Comparison of ENCODE assay signal across 8 cellular contexts in the genomic region with DNA sequence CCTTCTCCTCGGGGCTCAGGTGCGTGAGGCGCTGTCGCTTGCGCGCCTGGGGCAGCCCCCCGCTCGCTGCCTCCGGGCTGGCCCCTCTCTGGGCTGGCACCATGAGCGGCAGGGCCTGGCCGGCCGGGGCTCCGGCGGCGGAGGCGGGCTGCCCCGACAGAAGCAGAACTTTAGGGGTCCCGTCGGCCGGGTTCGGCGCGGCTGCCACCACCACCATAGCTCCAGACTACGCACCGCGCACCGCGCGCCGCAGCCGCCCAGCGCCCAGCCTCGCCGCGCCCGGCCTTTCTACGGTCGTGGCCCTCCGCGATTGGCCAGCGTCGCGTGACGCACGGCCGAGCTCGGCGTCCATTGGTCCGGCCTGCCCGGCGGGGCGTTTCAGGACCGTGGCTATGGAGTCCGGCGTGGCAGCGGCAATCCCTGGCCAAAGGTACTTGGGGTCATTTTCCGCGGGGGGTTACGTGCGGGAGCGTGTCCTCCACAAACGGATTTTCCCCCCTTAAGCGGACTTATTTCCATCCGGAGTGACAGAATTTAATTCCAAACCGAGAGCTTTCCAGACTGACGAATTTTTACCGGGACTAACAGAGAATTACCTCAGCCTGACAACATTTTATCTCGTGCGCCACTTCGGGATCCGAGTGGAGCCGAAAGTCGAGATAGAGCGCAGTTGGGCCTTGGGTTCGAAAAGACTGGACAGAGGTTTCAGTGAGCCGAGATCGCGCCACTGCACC. TPM values are rescaled to one million over a fixed set of nuclear protein-coding genes. Genes with fewer than 3 reads are reported as not detected.
A peak's percentile ranks its signal among the peaks of the same experiment; 100 is the strongest.
DNase-seq lines count a peak whose midpoint lies in the region; ATAC-seq and TF ChIP-seq lines count a peak whose summit lies in the region.

Gene XBP1 (minus strand): TSS at position 262 of the 734 bp plus-strand sequence.

- ATAC-seq in GM21447 (IDR thresholded peaks at IDR 0.05; ENCODE audit: unreplicated experiment): peak; percentile 71

- no peaks in the 10 kb centered on the region for H3K27me3 Mint-ChIP-seq in activated T-cell treated with anti-CD3 and anti-CD28 coated beads, Interleukin-2, amount 50 U/mL, for 24 hours

- H3K9me3 ChIP-seq in HUES64 (ENCODE audit: insufficient read depth, low read depth, low read length): no peaks in the 10 kb centered on the region
- no peaks in the 10 kb centered on the region for H3K9me3 ChIP-seq in mucosa of rectum (ENCODE audit: control insufficient read depth in 2 of 2, low read length in 2 of 2)

- TF ChIP-seq POLR2A in erythroblast (IDR thresholded peaks at IDR 0.05; ENCODE audit: low read length): peak; percentile 95

- H3K4me1 Mint-ChIP-seq in activated T-cell treated with anti-CD3 and anti-CD28 coated beads, Interleukin-2, amount 50 U/mL, for 24 hours (ENCODE audit: low read depth): peaks cover 51% of the 10 kb centered on the region

- H3K27ac ChIP-seq in HUES64 (ENCODE audit: low read depth, low read length) (peak within 1 kb of the TSS; percentile 92), mucosa of rectum (ENCODE audit: low read depth in 2 of 2, low read length in 2 of 2) (peak within 1 kb of the TSS; percentile 99 to 100)

- no peaks in the 10 kb centered on the region for H3K27me3 ChIP-seq in HUES64 (ENCODE audit: insufficient read depth, low read length)
- H3K27me3 ChIP-seq in mucosa of rectum (ENCODE audit: control insufficient read depth in 2 of 2, insufficient read depth in 2 of 2, low read length in 2 of 2): no peaks in the 10 kb centered on the region

- peaks cover 72% of the 10 kb centered on the region for H3K36me3 Mint-ChIP-seq in activated T-cell treated with anti-CD3 and anti-CD28 coated beads, Interleukin-2, amount 50 U/mL, for 24 hours (ENCODE audit: low read depth)

- peak within 1 kb of the TSS; percentile 97 for H3K4me3 ChIP-seq in HUES64 (ENCODE audit: low read length)
- H3K4me3 ChIP-seq in mucosa of rectum (ENCODE audit: low read length in 2 of 2): peak within 1 kb of the TSS; percentile 89 to 98

- under 1% methylated on average over 78 of the region's 78 CpGs for WGBS in HUES64

- peak within 1 kb of the TSS; percentile 98 for H3K27ac Mint-ChIP-seq in activated T-cell treated with anti-CD3 and anti-CD28 coated beads, Interleukin-2, amount 50 U/mL, for 24 hours

- H3K9ac ChIP-seq in HUES64 (ENCODE audit: low read depth, low read length) (peak within 1 kb of the TSS; percentile 99), mucosa of rectum (ENCODE audit: low read depth in 1 of 2, low read length in 2 of 2) (peak within 1 kb of the TSS; percentile 99 to 100)

- H3K36me3 ChIP-seq in HUES64 (ENCODE audit: insufficient read depth, low read length) (peaks cover 36% of the 10 kb centered on the region), mucosa of rectum (ENCODE audit: control insufficient read depth in 2 of 2, insufficient read depth in 2 of 2, low read length in 2 of 2) (peaks cover 18 to 24% of the 10 kb centered on the region in 2 donors)

- peak; percentile 94 for DNase-seq in DMS 273 (lab: John Stamatoyannopoulos, UW; ENCODE audit: unreplicated experiment)
- DNase-seq in activated T-cell treated with anti-CD3 and anti-CD28 coated beads, Interleukin-2, amount 50 U/mL, for 24 hours: peak; percentile 94
- peak; percentile 94 to 97 for DNase-seq in erythroblast (lab: John Stamatoyannopoulos, UW)
- DNase-seq in stimulated activated CD8-positive, alpha-beta memory T cell treated with anti-CD3 and anti-CD28 coated beads, Interleukin-4, amount 100 ng/mL, for 4 hours (ENCODE audit: low read depth in 2 of 2, low spot score in 1 of 2): peak; percentile 74 to 80

- peak within 1 kb of the TSS; percentile 86 for H3K4me3 Mint-ChIP-seq in activated T-cell treated with anti-CD3 and anti-CD28 coated beads, Interleukin-2, amount 50 U/mL, for 24 hours

- H3K9me3 Mint-ChIP-seq in activated T-cell treated with anti-CD3 and anti-CD28 coated beads, Interleukin-2, amount 50 U/mL, for 24 hours: no peaks in the 10 kb centered on the region

- H3K4me1 ChIP-seq in HUES64 (ENCODE audit: insufficient read depth, low read length) (peaks cover 8% of the 10 kb centered on the region), mucosa of rectum (ENCODE audit: control insufficient read depth in 2 of 2, insufficient read depth in 2 of 2, low read length in 2 of 2) (peaks cover 25% of the 10 kb centered on the region in 2 donors)

TF ChIP-seq in PFSK-1, 5 proteins besides CTCF, POLR2A, EP300 and RAD21:
- TF ChIP-seq POLR2AphosphoS5 (IDR thresholded peaks at IDR 0.05; ENCODE audit: low read depth, low read length) (peak; percentile 58; the same call in 1 of the 2 replicates), FOXP2 (optimal IDR thresholded peaks at IDR 0.05; ENCODE audit: borderline replicate concordance, extremely low read depth, extremely low read length, insufficient read depth) (peak; percentile 63), TAF1 (IDR thresholded peaks at IDR 0.05; ENCODE audit: borderline replicate concordance, insufficient read depth, low read length) (peak; percentile 89), SIN3A (IDR thresholded peaks at IDR 0.05; ENCODE audit: borderline replicate concordance, insufficient read depth, low read length) (no peak)
- TF ChIP-seq, protein P1, sequence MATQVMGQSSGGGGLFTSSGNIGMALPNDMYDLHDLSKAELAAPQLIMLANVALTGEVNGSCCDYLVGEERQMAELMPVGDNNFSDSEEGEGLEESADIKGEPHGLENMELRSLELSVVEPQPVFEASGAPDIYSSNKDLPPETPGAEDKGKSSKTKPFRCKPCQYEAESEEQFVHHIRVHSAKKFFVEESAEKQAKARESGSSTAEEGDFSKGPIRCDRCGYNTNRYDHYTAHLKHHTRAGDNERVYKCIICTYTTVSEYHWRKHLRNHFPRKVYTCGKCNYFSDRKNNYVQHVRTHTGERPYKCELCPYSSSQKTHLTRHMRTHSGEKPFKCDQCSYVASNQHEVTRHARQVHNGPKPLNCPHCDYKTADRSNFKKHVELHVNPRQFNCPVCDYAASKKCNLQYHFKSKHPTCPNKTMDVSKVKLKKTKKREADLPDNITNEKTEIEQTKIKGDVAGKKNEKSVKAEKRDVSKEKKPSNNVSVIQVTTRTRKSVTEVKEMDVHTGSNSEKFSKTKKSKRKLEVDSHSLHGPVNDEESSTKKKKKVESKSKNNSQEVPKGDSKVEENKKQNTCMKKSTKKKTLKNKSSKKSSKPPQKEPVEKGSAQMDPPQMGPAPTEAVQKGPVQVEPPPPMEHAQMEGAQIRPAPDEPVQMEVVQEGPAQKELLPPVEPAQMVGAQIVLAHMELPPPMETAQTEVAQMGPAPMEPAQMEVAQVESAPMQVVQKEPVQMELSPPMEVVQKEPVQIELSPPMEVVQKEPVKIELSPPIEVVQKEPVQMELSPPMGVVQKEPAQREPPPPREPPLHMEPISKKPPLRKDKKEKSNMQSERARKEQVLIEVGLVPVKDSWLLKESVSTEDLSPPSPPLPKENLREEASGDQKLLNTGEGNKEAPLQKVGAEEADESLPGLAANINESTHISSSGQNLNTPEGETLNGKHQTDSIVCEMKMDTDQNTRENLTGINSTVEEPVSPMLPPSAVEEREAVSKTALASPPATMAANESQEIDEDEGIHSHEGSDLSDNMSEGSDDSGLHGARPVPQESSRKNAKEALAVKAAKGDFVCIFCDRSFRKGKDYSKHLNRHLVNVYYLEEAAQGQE (IDR thresholded peaks at IDR 0.05; ENCODE audit: insufficient read depth in 1 of 2, low read depth in 2 of 2, low read length in 2 of 2): peak in 1 of 2 experiments; percentile 12; a peak in 1 of 4 replicates

RNA-seq across cellular contexts. Expression of gene XBP1, which starts in this region (rescaled TPM):
- 95.6 TPM for polyA plus RNA-seq in HUES64 (2013, experiment 1 of 2)
- polyA plus RNA-seq in HUES64 (2013, experiment 2 of 2): 103 TPM
- 224 TPM for polyA plus RNA-seq in PFSK-1 (2012; ENCODE audit: insufficient read length, low read depth)

Comparison
In these comparisons a context has a peak if more than half of its experiments do, and no peak if none do; other contexts are left out.
1. Peak in every context shown above with its lines: DNase-seq, ATAC-seq, H3K4me3 ChIP-seq and H3K27ac ChIP-seq.